ENCODE assay signal across 6 cellular contexts in the genomic region with DNA sequence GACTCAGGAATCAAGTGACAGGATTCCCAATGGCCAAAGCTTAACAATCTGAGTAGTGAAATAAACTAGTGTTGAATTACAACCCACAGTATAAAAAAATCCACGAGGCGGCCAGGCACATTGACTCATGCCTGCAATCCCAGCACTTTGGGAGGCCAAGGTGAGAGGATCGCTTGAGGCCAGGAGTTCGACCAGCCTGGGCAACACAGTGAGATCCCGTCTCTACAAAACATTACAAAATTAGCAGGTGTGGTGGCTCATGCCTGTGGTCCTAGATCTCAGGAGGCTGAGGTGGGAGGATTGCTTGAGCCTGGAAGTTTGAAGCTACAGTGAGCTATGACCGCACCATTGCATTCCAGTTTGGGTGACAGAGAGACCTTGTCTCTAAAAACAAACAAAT.
"Had no signal": no experiment of that assay in that cellular context is flagged by ENCODE, and none has a peak within 500 bp of the region (broad histone marks: within the 10 kb centered on the region; RNA-seq: fewer than 3 reads in every experiment).

No MANE protein-coding gene starts in this region.

- H3K9ac ChIP-seq: KMS-11 had no signal

- FAIRE-seq: HTR-8/SVneo had no signal

- DNase-seq: IMR-90, KBM-7, KG1 had no signal

- H3K4me2 ChIP-seq: KMS-11 had no signal

- H3K27ac ChIP-seq: HL-60, KMS-11 had no signal
